Comparison of ENCODE assay signal across 10 cellular contexts in genomic region chr10:77899080-77899477, GRCh38. TPM values are rescaled to one million over a fixed set of nuclear protein-coding genes. Genes with fewer than 3 reads are reported as not detected.
DNase-seq lines count a peak whose midpoint lies in the region; ATAC-seq and TF ChIP-seq lines count a peak whose summit lies in the region.
"Had no signal": no experiment of that assay in that cellular context is flagged by ENCODE, and none has a peak within 500 bp of the region (broad histone marks: within the 10 kb centered on the region; RNA-seq: fewer than 3 reads in every experiment).

No MANE protein-coding gene starts in this region.

- H3K27ac ChIP-seq in cardiac muscle cell (peak overlapping the region; percentile 15), right atrium auricular region (no peak overlapping the region), left lung (no peak overlapping the region)
- H3K27ac ChIP-seq: KMS-11 had no signal

- DNase-seq in cardiac muscle cell (ENCODE audit: low read depth in 1 of 2, low spot score in 1 of 2), result peak in 1 of 2 donors; percentile 62
- DNase-seq in right atrium auricular region (ENCODE audit: low spot score), result no peak
- DNase-seq in adipocyte (ENCODE audit: low read depth), result peak; percentile 61
- peak in 1 of 2 donors; percentile 60 for DNase-seq in left lung
- no peak for DNase-seq in activated T-cell treated with anti-CD3 and anti-CD28 coated beads for 4 hours
- no peak for DNase-seq in HEK293T (ENCODE audit: extremely low spot score)
- DNase-seq: T-helper 17 cell had no signal

- ATAC-seq in left lung, result peak; percentile 93
- ATAC-seq in HG03175 (IDR thresholded peaks at IDR 0.05; ENCODE audit: unreplicated experiment), result no peak
- no peak for ATAC-seq in GM21786 (IDR thresholded peaks at IDR 0.05; ENCODE audit: unreplicated experiment)
- ATAC-seq: T-helper 17 cell had no signal

- H3K27me3 ChIP-seq in cardiac muscle cell (no peaks in the 10 kb centered on the region), right atrium auricular region (no peaks in the 10 kb centered on the region), adipocyte (replicated peaks; ENCODE audit: control insufficient read depth, insufficient read depth, low read length) (no peaks in the 10 kb centered on the region), left lung (no peaks in the 10 kb centered on the region)

- no peak overlapping the region for H3K9ac ChIP-seq in adipocyte (ENCODE audit: low read length)
- H3K9ac ChIP-seq: KMS-11 had no signal

- CTCF ChIA-PET in HEK293T (lab: Yijun Ruan, JAX), result interaction anchor here (0.7 to 1.1 kb wide), 2 partner anchors 10 to 75 kb away, joined by 3 to 7 read pairs; no protein-coding TSS in a partner anchor

- H3K4me3 ChIP-seq in cardiac muscle cell (no peak overlapping the region), right atrium auricular region (no peak overlapping the region), adipocyte (ENCODE audit: low read length) (no peak overlapping the region), left lung (no peak overlapping the region)

- POLR2A ChIA-PET in HEK293T (lab: Yijun Ruan, JAX), result no interaction called here

- H3K4me1 ChIP-seq in cardiac muscle cell (ENCODE audit: low read depth), result peaks cover 22% of the 10 kb centered on the region
- H3K4me1 ChIP-seq in right atrium auricular region, result peaks cover 0 to 38% of the 10 kb centered on the region in 2 donors
- H3K4me1 ChIP-seq in adipocyte (ENCODE audit: control insufficient read depth, insufficient read depth, low read length), result peaks cover 26% of the 10 kb centered on the region
- H3K4me1 ChIP-seq in left lung, result peaks cover 4 to 14% of the 10 kb centered on the region in 2 donors

- TF ChIP-seq CTCF in cardiac muscle cell (IDR thresholded peaks at IDR 0.05; ENCODE audit: low read depth, low read length) (no peak), right atrium auricular region (IDR thresholded peaks at IDR 0.05) (no peak), left lung (IDR thresholded peaks at IDR 0.05) (no peak)

- intact Hi-C loops in left lung (cut with DNase I), result no loop called here

- H3K36me3 ChIP-seq in cardiac muscle cell (no peaks in the 10 kb centered on the region), right atrium auricular region (no peaks in the 10 kb centered on the region), adipocyte (ENCODE audit: control insufficient read depth, insufficient read depth, low read length, severe bottlenecking) (no peaks in the 10 kb centered on the region), left lung (no peaks in the 10 kb centered on the region)

- no peaks in the 10 kb centered on the region for H3K9me3 ChIP-seq in cardiac muscle cell (ENCODE audit: low read depth)
- no peaks in the 10 kb centered on the region for H3K9me3 ChIP-seq in right atrium auricular region
- H3K9me3 ChIP-seq in adipocyte (ENCODE audit: control insufficient read depth, low read length), result no peaks in the 10 kb centered on the region
- H3K9me3 ChIP-seq in left lung, result no peaks in the 10 kb centered on the region

TF ChIP-seq in HEK293T, 16 proteins besides CTCF, POLR2A, EP300 and RAD21:
- TF ChIP-seq HDGF (IDR thresholded peaks at IDR 0.05; ENCODE audit: borderline replicate concordance), result no peak
- no peak for TF ChIP-seq ARNT (IDR thresholded peaks at IDR 0.05)
- TF ChIP-seq BHLHE40 (IDR thresholded peaks at IDR 0.05; ENCODE audit: borderline replicate concordance), result no peak
- no peak for TF ChIP-seq ZNF384 (IDR thresholded peaks at IDR 0.05)
- TF ChIP-seq TARDBP (IDR thresholded peaks at IDR 0.05), result no peak
- TF ChIP-seq FOXK2 (IDR thresholded peaks at IDR 0.05), result no peak
- no peak for TF ChIP-seq LEF1 (IDR thresholded peaks at IDR 0.05; ENCODE audit: borderline replicate concordance)
- no peak for TF ChIP-seq ELF4 (IDR thresholded peaks at IDR 0.05)
- no peak for TF ChIP-seq SUZ12 (IDR thresholded peaks at IDR 0.05)
- no peak for TF ChIP-seq FOXA1 (IDR thresholded peaks at IDR 0.05)
- TF ChIP-seq CTBP1 (IDR thresholded peaks at IDR 0.05; ENCODE audit: borderline replicate concordance), result no peak

RNA-seq across cellular contexts. Expression of gene DLG5, which starts 27.5 kb away (rescaled TPM):
- total RNA-seq in cardiac muscle cell (45.7 and 64.4 TPM in 2 replicates), right atrium auricular region (10 to 100 TPM; 10.5 to 20.4 TPM), left lung (10 to 100 TPM; 17.0 to 28.4 TPM)
- 20.3 and 24.7 TPM in 2 replicates for polyA plus RNA-seq in cardiac muscle cell
